In genomic region chr7:92134271-92135099, GRCh38 we compare ENCODE assay signal across 1 cellular context.
TF ChIP-seq lines count a peak whose summit lies in the region.

Gene CYP51A1, minus strand, starts transcription at chr7:92134477. Its CDS starts 113 bp downstream, at chr7:92134364.

TF ChIP-seq in HepG2, 621 proteins besides CTCF, POLR2A, EP300 and RAD21 (continued from another document and continues in another):
- TF ChIP-seq ZNF605 (CRISPR knock-in tag; IDR thresholded peaks at IDR 0.05) = peak; percentile 90
- no peak for TF ChIP-seq NBN (conservative IDR thresholded peaks at IDR 0.05)
- TF ChIP-seq ZNF513 (CRISPR knock-in tag; conservative IDR thresholded peaks at IDR 0.05) = 0 out of 2 replicates have a peak, but pooled peaks have one; percentile 37
- peak; percentile 91 for TF ChIP-seq SRY (CRISPR knock-in tag; IDR thresholded peaks at IDR 0.05)
- peak; percentile 86 for TF ChIP-seq MAX (IDR thresholded peaks at IDR 0.05)
- no peak; the same call in none of the 2 replicates for TF ChIP-seq MAF1 (CRISPR knock-in tag; IDR thresholded peaks at IDR 0.05; ENCODE audit: borderline replicate concordance)
- peak; percentile 97 for TF ChIP-seq ZNF101 (CRISPR knock-in tag; IDR thresholded peaks at IDR 0.05; ENCODE audit: borderline replicate concordance, low read depth)
- TF ChIP-seq KLF13 (CRISPR knock-in tag; IDR thresholded peaks at IDR 0.05) = no peak
- TF ChIP-seq ATF3 (CRISPR knock-in tag; IDR thresholded peaks at IDR 0.05) = no peak
- peak; percentile 50; the same call in 1 of the 2 replicates for TF ChIP-seq ZC3H13 (CRISPR knock-in tag; IDR thresholded peaks at IDR 0.05)
- no peak for TF ChIP-seq ZNF354B (CRISPR knock-in tag; IDR thresholded peaks at IDR 0.05)
- peak; percentile 81; the same call in 1 of the 2 replicates for TF ChIP-seq RARG (CRISPR knock-in tag; IDR thresholded peaks at IDR 0.05; ENCODE audit: low read depth)
- TF ChIP-seq FOSL2 (CRISPR knock-in tag; IDR thresholded peaks at IDR 0.05) = no peak
- no peak for TF ChIP-seq MLXIP (CRISPR knock-in tag; IDR thresholded peaks at IDR 0.05; ENCODE audit: borderline replicate concordance)
- TF ChIP-seq FOXA3 (CRISPR knock-in tag; IDR thresholded peaks at IDR 0.05) = peak; percentile 56; the same call in 1 of the 2 replicates
- TF ChIP-seq ZBTB21 (CRISPR knock-in tag; IDR thresholded peaks at IDR 0.05) = peak; percentile 52; the same call in 1 of the 2 replicates
- TF ChIP-seq EEA1 (CRISPR knock-in tag; IDR thresholded peaks at IDR 0.05; ENCODE audit: borderline replicate concordance) = no peak; the same call in 1 of the 2 replicates
- 0 out of 2 replicates have a peak, but pooled peaks have one; percentile 3 for TF ChIP-seq SMAD1 (CRISPR knock-in tag; IDR thresholded peaks at IDR 0.05; ENCODE audit: borderline replicate concordance, low read depth)
- TF ChIP-seq GABPB1 (CRISPR knock-in tag; IDR thresholded peaks at IDR 0.05) = peak; percentile 81
- TF ChIP-seq AKAP8 (CRISPR knock-in tag; IDR thresholded peaks at IDR 0.05) = 0 out of 2 replicates have a peak, but pooled peaks have one; percentile 53
- TF ChIP-seq SALL1 (CRISPR knock-in tag; IDR thresholded peaks at IDR 0.05) = peak; percentile 93
- TF ChIP-seq ZBTB33 (CRISPR knock-in tag; IDR thresholded peaks at IDR 0.05) = no peak; the same call in 1 of the 2 replicates
- no peak for TF ChIP-seq KDM6A (CRISPR knock-in tag; IDR thresholded peaks at IDR 0.05; ENCODE audit: low read depth)
- TF ChIP-seq ZSCAN25 (CRISPR knock-in tag; IDR thresholded peaks at IDR 0.05) = peak; percentile 12; the same call in 1 of the 2 replicates
- 0 out of 2 replicates have a peak, but pooled peaks have one; percentile 25 for TF ChIP-seq TEAD2 (CRISPR knock-in tag; IDR thresholded peaks at IDR 0.05)
- TF ChIP-seq ZNF704 (CRISPR knock-in tag; IDR thresholded peaks at IDR 0.05; ENCODE audit: borderline replicate concordance) = peak; percentile 70
- TF ChIP-seq SRSF1 (optimal IDR thresholded peaks at IDR 0.05; ENCODE audit: low read depth, low read length) = peak; percentile 53
- TF ChIP-seq RFX3 (CRISPR knock-in tag; IDR thresholded peaks at IDR 0.05) = no peak
- no peak; the same call in 1 of the 2 replicates for TF ChIP-seq RELA (CRISPR knock-in tag; IDR thresholded peaks at IDR 0.05)
- no peak for TF ChIP-seq SOX13 (IDR thresholded peaks at IDR 0.05)
- no peak for TF ChIP-seq SOX13 (CRISPR knock-in tag; conservative IDR thresholded peaks at IDR 0.05 in 1 of 2, IDR thresholded peaks at IDR 0.05 in 1 of 2)
- no peak for TF ChIP-seq GRHL1 (CRISPR knock-in tag; conservative IDR thresholded peaks at IDR 0.05)
- no peak for TF ChIP-seq SKI (IDR thresholded peaks at IDR 0.05; ENCODE audit: partially characterized antibody)
- TF ChIP-seq PATZ1 (CRISPR knock-in tag; IDR thresholded peaks at IDR 0.05) = peak; percentile 9; the same call in 1 of the 2 replicates
- peak; percentile 71 for TF ChIP-seq RNF2 (conservative IDR thresholded peaks at IDR 0.05; ENCODE audit: low read depth)
- no peak for TF ChIP-seq HOXA7 (CRISPR knock-in tag; IDR thresholded peaks at IDR 0.05)
- peak; percentile 26; the same call in 1 of the 2 replicates for TF ChIP-seq CENPT (CRISPR knock-in tag; IDR thresholded peaks at IDR 0.05; ENCODE audit: low read depth)
- peak; percentile 83; the same call in 1 of the 2 replicates for TF ChIP-seq ZNF556 (CRISPR knock-in tag; IDR thresholded peaks at IDR 0.05; ENCODE audit: borderline replicate concordance)
- no peak for TF ChIP-seq ZNF670 (CRISPR knock-in tag; IDR thresholded peaks at IDR 0.05; ENCODE audit: borderline replicate concordance)
- TF ChIP-seq PRDM10 (CRISPR knock-in tag; IDR thresholded peaks at IDR 0.05; ENCODE audit: low read depth) = no peak
- TF ChIP-seq ZNF616 (CRISPR knock-in tag; IDR thresholded peaks at IDR 0.05; ENCODE audit: low read depth) = no peak
- TF ChIP-seq BRF2 (CRISPR knock-in tag; IDR thresholded peaks at IDR 0.05) = peak; percentile 89
